2 cellular contexts compared by ENCODE assay signal in the genomic region with DNA sequence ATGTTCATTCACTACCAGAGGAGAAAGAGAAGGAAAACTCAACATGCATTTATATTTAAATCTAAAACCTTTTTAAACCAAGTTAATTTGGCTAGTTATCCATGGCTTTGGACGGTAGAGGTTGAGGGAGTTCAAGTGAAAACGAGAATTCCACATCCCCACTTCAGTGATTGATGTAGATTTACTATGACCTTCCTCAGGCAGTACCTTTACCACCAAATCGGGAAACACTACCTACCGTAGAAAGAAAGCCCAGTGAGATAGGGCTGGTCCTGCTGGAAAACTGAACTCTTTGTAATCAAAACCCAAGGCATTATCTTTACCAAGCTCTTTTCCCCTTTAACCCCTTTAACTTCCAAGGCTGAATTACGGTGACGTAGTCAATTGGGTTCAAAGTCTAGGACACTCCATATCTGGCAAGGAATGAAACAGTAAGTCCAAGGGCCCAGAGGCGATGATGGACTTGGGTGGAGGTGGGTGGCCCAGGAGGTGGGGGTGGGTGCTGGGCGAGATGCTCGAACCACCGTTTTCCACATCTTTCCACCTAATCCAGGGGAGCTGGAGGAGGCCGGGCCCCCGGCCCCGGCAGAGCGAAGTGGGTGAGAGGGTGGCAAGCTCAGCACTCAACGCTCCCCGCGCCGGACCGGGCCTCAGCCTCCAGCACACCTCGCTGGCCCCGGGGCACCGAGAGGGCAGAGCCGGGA.
TF ChIP-seq lines count a peak whose summit lies in the region.

No MANE protein-coding gene starts in this region.

TF ChIP-seq in HEK293T, 16 proteins besides CTCF, POLR2A, EP300 and RAD21:
- no peak for TF ChIP-seq ELF4 (IDR thresholded peaks at IDR 0.05)
- TF ChIP-seq SUZ12 (IDR thresholded peaks at IDR 0.05) = no peak
- TF ChIP-seq FOXA1 (IDR thresholded peaks at IDR 0.05) = no peak
- no peak for TF ChIP-seq SP1 (IDR thresholded peaks at IDR 0.05)
- no peak for TF ChIP-seq FOXK2 (IDR thresholded peaks at IDR 0.05)
- TF ChIP-seq ZNF384 (IDR thresholded peaks at IDR 0.05) = no peak
- no peak for TF ChIP-seq TARDBP (IDR thresholded peaks at IDR 0.05)
- no peak for TF ChIP-seq LEF1 (IDR thresholded peaks at IDR 0.05; ENCODE audit: borderline replicate concordance)
- TF ChIP-seq ARNT (IDR thresholded peaks at IDR 0.05) = no peak
- no peak for TF ChIP-seq HDGF (IDR thresholded peaks at IDR 0.05; ENCODE audit: borderline replicate concordance)
- TF ChIP-seq, protein P1, sequence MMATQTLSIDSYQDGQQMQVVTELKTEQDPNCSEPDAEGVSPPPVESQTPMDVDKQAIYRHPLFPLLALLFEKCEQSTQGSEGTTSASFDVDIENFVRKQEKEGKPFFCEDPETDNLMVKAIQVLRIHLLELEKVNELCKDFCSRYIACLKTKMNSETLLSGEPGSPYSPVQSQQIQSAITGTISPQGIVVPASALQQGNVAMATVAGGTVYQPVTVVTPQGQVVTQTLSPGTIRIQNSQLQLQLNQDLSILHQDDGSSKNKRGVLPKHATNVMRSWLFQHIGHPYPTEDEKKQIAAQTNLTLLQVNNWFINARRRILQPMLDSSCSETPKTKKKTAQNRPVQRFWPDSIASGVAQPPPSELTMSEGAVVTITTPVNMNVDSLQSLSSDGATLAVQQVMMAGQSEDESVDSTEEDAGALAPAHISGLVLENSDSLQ (IDR thresholded peaks at IDR 0.05) = no peak
- no peak for TF ChIP-seq FOXM1 (IDR thresholded peaks at IDR 0.05; ENCODE audit: borderline replicate concordance)
- no peak for TF ChIP-seq L3MBTL2 (conservative IDR thresholded peaks at IDR 0.05)
- no peak for TF ChIP-seq BHLHE40 (IDR thresholded peaks at IDR 0.05; ENCODE audit: borderline replicate concordance)
- no peak for TF ChIP-seq CTBP1 (IDR thresholded peaks at IDR 0.05; ENCODE audit: borderline replicate concordance)
- no peak for TF ChIP-seq NFRKB (IDR thresholded peaks at IDR 0.05)

TF ChIP-seq in GM12878, 131 proteins besides CTCF, POLR2A, EP300 and RAD21:
- TF ChIP-seq ATF7 (IDR thresholded peaks at IDR 0.05; ENCODE audit: low read depth) = peak; percentile 85
- TF ChIP-seq, protein P2, sequence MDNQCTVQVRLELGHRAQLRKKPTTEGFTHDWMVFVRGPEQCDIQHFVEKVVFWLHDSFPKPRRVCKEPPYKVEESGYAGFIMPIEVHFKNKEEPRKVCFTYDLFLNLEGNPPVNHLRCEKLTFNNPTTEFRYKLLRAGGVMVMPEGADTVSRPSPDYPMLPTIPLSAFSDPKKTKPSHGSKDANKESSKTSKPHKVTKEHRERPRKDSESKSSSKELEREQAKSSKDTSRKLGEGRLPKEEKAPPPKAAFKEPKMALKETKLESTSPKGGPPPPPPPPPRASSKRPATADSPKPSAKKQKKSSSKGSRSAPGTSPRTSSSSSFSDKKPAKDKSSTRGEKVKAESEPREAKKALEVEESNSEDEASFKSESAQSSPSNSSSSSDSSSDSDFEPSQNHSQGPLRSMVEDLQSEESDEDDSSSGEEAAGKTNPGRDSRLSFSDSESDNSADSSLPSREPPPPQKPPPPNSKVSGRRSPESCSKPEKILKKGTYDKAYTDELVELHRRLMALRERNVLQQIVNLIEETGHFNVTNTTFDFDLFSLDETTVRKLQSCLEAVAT (IDR thresholded peaks at IDR 0.05) = 0 out of 2 replicates have a peak, but pooled peaks have one; percentile 17
- TF ChIP-seq, protein P3, sequence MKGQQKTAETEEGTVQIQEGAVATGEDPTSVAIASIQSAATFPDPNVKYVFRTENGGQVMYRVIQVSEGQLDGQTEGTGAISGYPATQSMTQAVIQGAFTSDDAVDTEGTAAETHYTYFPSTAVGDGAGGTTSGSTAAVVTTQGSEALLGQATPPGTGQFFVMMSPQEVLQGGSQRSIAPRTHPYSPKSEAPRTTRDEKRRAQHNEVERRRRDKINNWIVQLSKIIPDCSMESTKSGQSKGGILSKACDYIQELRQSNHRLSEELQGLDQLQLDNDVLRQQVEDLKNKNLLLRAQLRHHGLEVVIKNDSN (IDR thresholded peaks at IDR 0.05; ENCODE audit: borderline replicate concordance, extremely low read length, insufficient read depth, low read depth, low read length) = no peak
- TF ChIP-seq, protein P4, sequence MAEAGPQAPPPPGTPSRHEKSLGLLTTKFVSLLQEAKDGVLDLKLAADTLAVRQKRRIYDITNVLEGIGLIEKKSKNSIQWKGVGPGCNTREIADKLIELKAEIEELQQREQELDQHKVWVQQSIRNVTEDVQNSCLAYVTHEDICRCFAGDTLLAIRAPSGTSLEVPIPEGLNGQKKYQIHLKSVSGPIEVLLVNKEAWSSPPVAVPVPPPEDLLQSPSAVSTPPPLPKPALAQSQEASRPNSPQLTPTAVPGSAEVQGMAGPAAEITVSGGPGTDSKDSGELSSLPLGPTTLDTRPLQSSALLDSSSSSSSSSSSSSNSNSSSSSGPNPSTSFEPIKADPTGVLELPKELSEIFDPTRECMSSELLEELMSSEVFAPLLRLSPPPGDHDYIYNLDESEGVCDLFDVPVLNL (IDR thresholded peaks at IDR 0.05; ENCODE audit: low read depth, low read length) = no peak
- no peak for TF ChIP-seq SMAD1 (IDR thresholded peaks at IDR 0.05; ENCODE audit: low read depth, partially characterized antibody)
- TF ChIP-seq EZH2 (IDR thresholded peaks at IDR 0.05; ENCODE audit: borderline replicate concordance, control insufficient read depth, low read depth, low read length) = no peak
- TF ChIP-seq YY1 (IDR thresholded peaks at IDR 0.05; ENCODE audit: low read depth, low read length) = no peak
- no peak for TF ChIP-seq MYC (IDR thresholded peaks at IDR 0.05; ENCODE audit: insufficient read depth, insufficient read length, insufficient replicate concordance, low read length, severe bottlenecking)
- TF ChIP-seq SUZ12 (IDR thresholded peaks at IDR 0.05; ENCODE audit: unreplicated experiment) = no peak
- no peak for TF ChIP-seq KAT2A (conservative IDR thresholded peaks at IDR 0.05; ENCODE audit: control insufficient read depth, low read depth, low read length)
- no peak for TF ChIP-seq KDM1A (IDR thresholded peaks at IDR 0.05; ENCODE audit: borderline replicate concordance)
- TF ChIP-seq, protein P5, sequence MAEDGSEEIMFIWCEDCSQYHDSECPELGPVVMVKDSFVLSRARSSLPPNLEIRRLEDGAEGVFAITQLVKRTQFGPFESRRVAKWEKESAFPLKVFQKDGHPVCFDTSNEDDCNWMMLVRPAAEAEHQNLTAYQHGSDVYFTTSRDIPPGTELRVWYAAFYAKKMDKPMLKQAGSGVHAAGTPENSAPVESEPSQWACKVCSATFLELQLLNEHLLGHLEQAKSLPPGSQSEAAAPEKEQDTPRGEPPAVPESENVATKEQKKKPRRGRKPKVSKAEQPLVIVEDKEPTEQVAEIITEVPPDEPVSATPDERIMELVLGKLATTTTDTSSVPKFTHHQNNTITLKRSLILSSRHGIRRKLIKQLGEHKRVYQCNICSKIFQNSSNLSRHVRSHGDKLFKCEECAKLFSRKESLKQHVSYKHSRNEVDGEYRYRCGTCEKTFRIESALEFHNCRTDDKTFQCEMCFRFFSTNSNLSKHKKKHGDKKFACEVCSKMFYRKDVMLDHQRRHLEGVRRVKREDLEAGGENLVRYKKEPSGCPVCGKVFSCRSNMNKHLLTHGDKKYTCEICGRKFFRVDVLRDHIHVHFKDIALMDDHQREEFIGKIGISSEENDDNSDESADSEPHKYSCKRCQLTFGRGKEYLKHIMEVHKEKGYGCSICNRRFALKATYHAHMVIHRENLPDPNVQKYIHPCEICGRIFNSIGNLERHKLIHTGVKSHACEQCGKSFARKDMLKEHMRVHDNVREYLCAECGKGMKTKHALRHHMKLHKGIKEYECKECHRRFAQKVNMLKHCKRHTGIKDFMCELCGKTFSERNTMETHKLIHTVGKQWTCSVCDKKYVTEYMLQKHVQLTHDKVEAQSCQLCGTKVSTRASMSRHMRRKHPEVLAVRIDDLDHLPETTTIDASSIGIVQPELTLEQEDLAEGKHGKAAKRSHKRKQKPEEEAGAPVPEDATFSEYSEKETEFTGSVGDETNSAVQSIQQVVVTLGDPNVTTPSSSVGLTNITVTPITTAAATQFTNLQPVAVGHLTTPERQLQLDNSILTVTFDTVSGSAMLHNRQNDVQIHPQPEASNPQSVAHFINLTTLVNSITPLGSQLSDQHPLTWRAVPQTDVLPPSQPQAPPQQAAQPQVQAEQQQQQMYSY (CRISPR knock-in tag; IDR thresholded peaks at IDR 0.05) = no peak
- no peak for TF ChIP-seq GABPA (IDR thresholded peaks at IDR 0.05; ENCODE audit: low read depth)
- TF ChIP-seq, protein P6, sequence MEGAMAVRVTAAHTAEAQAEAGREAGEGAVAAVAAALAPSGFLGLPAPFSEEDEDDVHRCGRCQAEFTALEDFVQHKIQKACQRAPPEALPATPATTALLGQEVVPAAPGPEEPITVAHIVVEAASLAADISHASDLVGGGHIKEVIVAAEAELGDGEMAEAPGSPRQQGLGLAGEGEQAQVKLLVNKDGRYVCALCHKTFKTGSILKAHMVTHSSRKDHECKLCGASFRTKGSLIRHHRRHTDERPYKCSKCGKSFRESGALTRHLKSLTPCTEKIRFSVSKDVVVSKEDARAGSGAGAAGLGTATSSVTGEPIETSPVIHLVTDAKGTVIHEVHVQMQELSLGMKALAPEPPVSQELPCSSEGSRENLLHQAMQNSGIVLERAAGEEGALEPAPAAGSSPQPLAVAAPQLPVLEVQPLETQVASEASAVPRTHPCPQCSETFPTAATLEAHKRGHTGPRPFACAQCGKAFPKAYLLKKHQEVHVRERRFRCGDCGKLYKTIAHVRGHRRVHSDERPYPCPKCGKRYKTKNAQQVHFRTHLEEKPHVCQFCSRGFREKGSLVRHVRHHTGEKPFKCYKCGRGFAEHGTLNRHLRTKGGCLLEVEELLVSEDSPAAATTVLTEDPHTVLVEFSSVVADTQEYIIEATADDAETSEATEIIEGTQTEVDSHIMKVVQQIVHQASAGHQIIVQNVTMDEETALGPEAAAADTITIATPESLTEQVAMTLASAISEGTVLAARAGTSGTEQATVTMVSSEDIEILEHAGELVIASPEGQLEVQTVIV (IDR thresholded peaks at IDR 0.05; ENCODE audit: borderline replicate concordance, partially characterized antibody) = no peak
- TF ChIP-seq, protein P1 (IDR thresholded peaks at IDR 0.05) = no peak
- TF ChIP-seq, protein P7, sequence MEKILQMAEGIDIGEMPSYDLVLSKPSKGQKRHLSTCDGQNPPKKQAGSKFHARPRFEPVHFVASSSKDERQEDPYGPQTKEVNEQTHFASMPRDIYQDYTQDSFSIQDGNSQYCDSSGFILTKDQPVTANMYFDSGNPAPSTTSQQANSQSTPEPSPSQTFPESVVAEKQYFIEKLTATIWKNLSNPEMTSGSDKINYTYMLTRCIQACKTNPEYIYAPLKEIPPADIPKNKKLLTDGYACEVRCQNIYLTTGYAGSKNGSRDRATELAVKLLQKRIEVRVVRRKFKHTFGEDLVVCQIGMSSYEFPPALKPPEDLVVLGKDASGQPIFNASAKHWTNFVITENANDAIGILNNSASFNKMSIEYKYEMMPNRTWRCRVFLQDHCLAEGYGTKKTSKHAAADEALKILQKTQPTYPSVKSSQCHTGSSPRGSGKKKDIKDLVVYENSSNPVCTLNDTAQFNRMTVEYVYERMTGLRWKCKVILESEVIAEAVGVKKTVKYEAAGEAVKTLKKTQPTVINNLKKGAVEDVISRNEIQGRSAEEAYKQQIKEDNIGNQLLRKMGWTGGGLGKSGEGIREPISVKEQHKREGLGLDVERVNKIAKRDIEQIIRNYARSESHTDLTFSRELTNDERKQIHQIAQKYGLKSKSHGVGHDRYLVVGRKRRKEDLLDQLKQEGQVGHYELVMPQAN (conservative IDR thresholded peaks at IDR 0.05) = no peak
- TF ChIP-seq SREBF1 (IDR thresholded peaks at IDR 0.05; ENCODE audit: low read length) = no peak
- TF ChIP-seq, protein P8, sequence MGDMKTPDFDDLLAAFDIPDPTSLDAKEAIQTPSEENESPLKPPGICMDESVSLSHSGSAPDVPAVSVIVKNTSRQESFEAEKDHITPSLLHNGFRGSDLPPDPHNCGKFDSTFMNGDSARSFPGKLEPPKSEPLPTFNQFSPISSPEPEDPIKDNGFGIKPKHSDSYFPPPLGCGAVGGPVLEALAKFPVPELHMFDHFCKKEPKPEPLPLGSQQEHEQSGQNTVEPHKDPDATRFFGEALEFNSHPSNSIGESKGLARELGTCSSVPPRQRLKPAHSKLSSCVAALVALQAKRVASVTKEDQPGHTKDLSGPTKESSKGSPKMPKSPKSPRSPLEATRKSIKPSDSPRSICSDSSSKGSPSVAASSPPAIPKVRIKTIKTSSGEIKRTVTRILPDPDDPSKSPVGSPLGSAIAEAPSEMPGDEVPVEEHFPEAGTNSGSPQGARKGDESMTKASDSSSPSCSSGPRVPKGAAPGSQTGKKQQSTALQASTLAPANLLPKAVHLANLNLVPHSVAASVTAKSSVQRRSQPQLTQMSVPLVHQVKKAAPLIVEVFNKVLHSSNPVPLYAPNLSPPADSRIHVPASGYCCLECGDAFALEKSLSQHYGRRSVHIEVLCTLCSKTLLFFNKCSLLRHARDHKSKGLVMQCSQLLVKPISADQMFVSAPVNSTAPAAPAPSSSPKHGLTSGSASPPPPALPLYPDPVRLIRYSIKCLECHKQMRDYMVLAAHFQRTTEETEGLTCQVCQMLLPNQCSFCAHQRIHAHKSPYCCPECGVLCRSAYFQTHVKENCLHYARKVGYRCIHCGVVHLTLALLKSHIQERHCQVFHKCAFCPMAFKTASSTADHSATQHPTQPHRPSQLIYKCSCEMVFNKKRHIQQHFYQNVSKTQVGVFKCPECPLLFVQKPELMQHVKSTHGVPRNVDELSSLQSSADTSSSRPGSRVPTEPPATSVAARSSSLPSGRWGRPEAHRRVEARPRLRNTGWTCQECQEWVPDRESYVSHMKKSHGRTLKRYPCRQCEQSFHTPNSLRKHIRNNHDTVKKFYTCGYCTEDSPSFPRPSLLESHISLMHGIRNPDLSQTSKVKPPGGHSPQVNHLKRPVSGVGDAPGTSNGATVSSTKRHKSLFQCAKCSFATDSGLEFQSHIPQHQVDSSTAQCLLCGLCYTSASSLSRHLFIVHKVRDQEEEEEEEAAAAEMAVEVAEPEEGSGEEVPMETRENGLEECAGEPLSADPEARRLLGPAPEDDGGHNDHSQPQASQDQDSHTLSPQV (IDR thresholded peaks at IDR 0.05) = no peak
- no peak for TF ChIP-seq BRCA1 (IDR thresholded peaks at IDR 0.05; ENCODE audit: low read depth, low read length)
- no peak for TF ChIP-seq STAT3 (IDR thresholded peaks at IDR 0.05; ENCODE audit: low read depth, low read length)
- peak; percentile 12; the same call in 1 of the 2 replicates for TF ChIP-seq GATAD2B (conservative IDR thresholded peaks at IDR 0.05; ENCODE audit: low read depth)
- TF ChIP-seq HDAC2 (IDR thresholded peaks at IDR 0.05) = no peak
- TF ChIP-seq CBFB (IDR thresholded peaks at IDR 0.05; ENCODE audit: low read depth) = no peak
- TF ChIP-seq IKZF1 (conservative IDR thresholded peaks at IDR 0.05) = peak; percentile 35
- TF ChIP-seq JUNB (IDR thresholded peaks at IDR 0.05) = no peak
